In the genomic region with DNA sequence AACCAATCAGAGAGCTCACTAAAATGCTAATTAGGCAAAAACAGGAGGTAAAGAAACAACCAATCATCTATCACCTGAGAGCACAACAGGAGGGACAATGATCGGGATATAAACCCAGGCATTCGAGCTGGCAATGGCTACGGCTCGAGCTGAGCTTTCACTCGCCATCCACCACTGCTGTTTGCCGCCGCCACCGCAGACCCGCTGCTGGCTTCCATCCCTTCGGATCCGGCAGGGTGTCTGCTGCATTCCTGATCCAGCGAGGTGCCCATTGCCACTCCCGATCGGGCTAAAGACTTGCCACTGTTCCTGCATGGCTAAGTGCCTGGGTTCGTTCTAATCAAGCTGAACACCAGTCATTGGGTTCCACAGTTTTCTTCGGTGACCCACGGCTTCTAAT, we compare ENCODE assay signal across 33 cellular contexts.
"Had no signal": no experiment of that assay in that cellular context is flagged by ENCODE, and none has a peak within 500 bp of the region (broad histone marks: within the 10 kb centered on the region; RNA-seq: fewer than 3 reads in every experiment).

No MANE protein-coding gene starts in this region.

- ATAC-seq: activated naive CD4-positive, alpha-beta T cell treated with anti-CD3 and anti-CD28 coated beads, Interleukin-2, amount 50 U/mL, for 72 hours; activated naive CD8-positive, alpha-beta T cell treated with anti-CD3 and anti-CD28 coated beads, Interleukin-2, amount 50 U/mL, for 24 hours; activated T-cell treated with anti-CD3 and anti-CD28 coated beads, Interleukin-2, amount 50 U/mL, for 4 hours; activated T-cell treated with anti-CD3 and anti-CD28 coated beads, Interleukin-2, amount 50 U/mL, for 72 hours; activated T-helper 17 cell treated with anti-CD3 and anti-CD28 coated beads, Interleukin-2, amount 50 U/mL, for 72 hours; body of pancreas had no signal

- H3K27me3 ChIP-seq: adrenal gland, ascending aorta, body of pancreas, brain microvascular endothelial cell, breast epithelium, cardiac muscle cell had no signal

- H3K27ac ChIP-seq: adrenal gland, ascending aorta, body of pancreas, brain microvascular endothelial cell, breast epithelium, cardiac muscle cell had no signal

- H3K9me3 ChIP-seq: adrenal gland, body of pancreas had no signal

- H3K36me3 ChIP-seq: adrenal gland, ascending aorta, brain microvascular endothelial cell, breast epithelium, cardiac muscle cell had no signal

- DNase-seq: activated effector memory CD4-positive, alpha-beta T cell treated with anti-CD3 and anti-CD28 coated beads, Interleukin-2, amount 50 U/mL, for 16 hours; activated effector memory CD4-positive, alpha-beta T cell treated with Interleukin-2 at 50 U/mL for 16 hours; activated gamma-delta T cell; activated gamma-delta T cell treated with Interleukin-2 at 50 U/mL for 16 hours; activated naive CD4-positive, alpha-beta T cell; activated naive CD4-positive, alpha-beta T cell treated with anti-CD3 and anti-CD28 coated beads for 36 hours; activated naive CD4-positive, alpha-beta T cell treated with anti-CD3 and anti-CD28 coated beads, Interleukin-2, amount 10 ng/mL, durations not matched to agents 7 days and 5 days; activated naive CD4-positive, alpha-beta T cell treated with anti-CD3 and anti-CD28 coated beads, Interleukin-2, amount 50 U/mL, for 16 hours; activated naive CD4-positive, alpha-beta T cell treated with Interleukin-2 at 50 U/mL for 16 hours; activated naive CD8-positive, alpha-beta T cell treated with anti-CD3 and anti-CD28 coated beads for 36 hours; activated naive CD8-positive, alpha-beta T cell treated with anti-CD3 and anti-CD28 coated beads, Interleukin-2, amount 10 ng/mL, durations not matched to agents 7 days and 5 days; activated naive CD8-positive, alpha-beta T cell treated with anti-CD3 and anti-CD28 coated beads, Interleukin-2, amount 50 U/mL, for 24 hours; activated T-cell treated with anti-CD3 and anti-CD28 coated beads, Interleukin-2, amount 50 U/mL, for 1 hour; activated T-cell treated with anti-CD3 and anti-CD28 coated beads, Interleukin-2, amount 50 U/mL, for 24 hours; activated T-cell treated with anti-CD3 and anti-CD28 coated beads, Interleukin-2, amount 50 U/mL, for 4 hours; activated T-cell treated with anti-CD3 and anti-CD28 coated beads, Interleukin-2, amount 50 U/mL, for 48 hours; activated T-cell treated with anti-CD3 and anti-CD28 coated beads, Interleukin-2, amount 50 U/mL, for 72 hours; adrenal gland; amniotic stem cell; amygdala; anterior cingulate cortex; body of pancreas; brain microvascular endothelial cell; caudate nucleus; central memory CD4-positive, alpha-beta T cell; cerebellar nuclear complex had no signal

- H3K4me1 ChIP-seq: adrenal gland, ascending aorta, body of pancreas, breast epithelium had no signal

- H3K4me3 ChIP-seq: adrenal gland, ascending aorta, body of pancreas, breast epithelium, cardiac muscle cell had no signal

- FAIRE-seq: astrocyte, bronchial epithelial cell had no signal
